Comparison of ENCODE assay signal across 8 cellular contexts in the genomic region with DNA sequence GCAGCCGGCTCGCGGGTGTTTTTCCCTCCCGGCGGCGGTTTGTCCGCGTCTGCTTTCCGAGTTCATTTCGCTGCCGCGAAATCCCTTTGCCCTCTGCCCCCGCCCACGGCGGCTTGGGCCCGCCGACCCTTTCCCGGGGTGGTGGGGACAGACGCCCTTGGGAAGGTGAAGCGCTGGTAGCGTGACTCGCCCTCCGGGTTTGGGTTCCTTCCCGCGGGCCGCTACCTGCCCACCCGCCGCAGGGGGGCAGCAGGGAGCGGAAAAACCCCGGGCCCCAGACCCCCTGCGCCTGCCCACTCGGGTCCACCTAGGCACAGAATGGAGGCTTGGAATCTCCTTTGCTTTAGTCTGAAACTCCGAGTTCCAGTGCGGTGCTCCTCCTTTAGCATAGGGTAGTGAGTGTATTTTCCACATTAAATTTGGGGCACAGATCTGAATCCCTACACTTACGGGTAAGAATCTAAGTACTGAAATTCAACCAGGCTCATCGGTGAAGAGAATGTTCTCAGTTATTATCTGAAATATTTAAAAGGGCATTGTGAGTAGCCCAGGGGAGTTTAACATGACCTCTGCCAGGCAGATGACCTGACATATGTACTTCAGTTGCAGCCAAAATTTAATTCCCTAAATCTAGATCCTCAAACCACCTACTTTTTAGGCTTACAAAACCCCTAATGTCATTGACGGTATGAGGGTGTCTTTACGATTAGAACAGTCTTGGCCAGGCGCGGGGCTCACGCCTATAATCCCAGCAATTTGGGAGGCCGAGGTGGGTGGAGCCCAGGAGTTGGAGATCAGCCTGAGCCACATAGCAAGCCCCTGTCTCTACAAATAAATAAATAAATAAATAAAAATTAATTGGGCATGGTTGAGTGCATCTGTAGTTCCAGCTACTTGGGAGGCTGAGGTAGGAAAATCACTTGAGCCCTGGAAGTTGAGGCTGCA. TPM values are rescaled to one million over a fixed set of nuclear protein-coding genes. Genes with fewer than 3 reads are reported as not detected.
DNase-seq lines count a peak whose midpoint lies in the region; ATAC-seq and TF ChIP-seq lines count a peak whose summit lies in the region.

No MANE protein-coding gene starts in this region.

- H3K36me3 Mint-ChIP-seq in activated naive CD4-positive, alpha-beta T cell treated with anti-CD3 and anti-CD28 coated beads, Interleukin-2, amount 50 U/mL, for 24 hours = peaks cover 23% of the 10 kb centered on the region

- peak; percentile 72 for DNase-seq in DND-41
- DNase-seq in IMR-90 = peak; percentile 19
- no peak for DNase-seq in SK-N-MC (ENCODE audit: low read depth, low spot score)
- peak; percentile 67 for DNase-seq in left ventricle myocardium superior
- DNase-seq in retina = peak; percentile 80
- DNase-seq in NCI-H128 (lab: John Stamatoyannopoulos, UW; ENCODE audit: unreplicated experiment) = no peak

- peaks cover 33% of the 10 kb centered on the region for H3K79me2 ChIP-seq in DND-41 (ENCODE audit: insufficient read depth, low read length)

- peak overlapping the region; percentile 94 for H2AK5ac ChIP-seq in IMR-90 (ENCODE audit: low read depth, low read length)

- no peak overlapping the region for H2BK20ac ChIP-seq in IMR-90 (ENCODE audit: low read depth, low read length)

- TF ChIP-seq POLR2A in IMR-90 (IDR thresholded peaks at IDR 0.05; ENCODE audit: low read depth, low read length) = no peak

- BruUV-seq in IMR-90 (replicated peaks; lab: Mats Ljungman, UMichigan) = TSS peak; percentile 43

- peaks cover 24% of the 10 kb centered on the region; the same call in 1 of the 2 replicates for H4K20me1 ChIP-seq in DND-41 (ENCODE audit: insufficient read depth, low read length)
- peaks cover 19% of the 10 kb centered on the region for H4K20me1 ChIP-seq in IMR-90 (ENCODE audit: insufficient read depth, low read length)

- peak overlapping the region; percentile 87 for H3K27ac ChIP-seq in DND-41 (ENCODE audit: low read length)
- H3K27ac ChIP-seq in IMR-90 (ENCODE audit: insufficient read depth, low read length) = peak overlapping the region; percentile 87
- H3K27ac ChIP-seq in SK-N-MC = peak overlapping the region; percentile 75

- no peaks in the 10 kb centered on the region for H3K27me3 Mint-ChIP-seq in activated naive CD4-positive, alpha-beta T cell treated with anti-CD3 and anti-CD28 coated beads, Interleukin-2, amount 50 U/mL, for 24 hours

- dilution Hi-C loops in IMR-90 (cut with HindIII; ENCODE audit: low sequenced_read_pairs, unreplicated experiment) = no loop called here

- H3K4me2 ChIP-seq in DND-41 (ENCODE audit: insufficient read depth, low read length) = peak overlapping the region; percentile 89
- H3K4me2 ChIP-seq in IMR-90 (ENCODE audit: low read depth, low read length) = peak overlapping the region; percentile 92

- peak; percentile 81 for TF ChIP-seq CTCF in DND-41 (IDR thresholded peaks at IDR 0.05; ENCODE audit: borderline replicate concordance, extremely low read depth, low read length, poor library complexity, severe bottlenecking)
- peak; percentile 68 for TF ChIP-seq CTCF in IMR-90 (conservative IDR thresholded peaks at IDR 0.05; ENCODE audit: low read depth, low read length)

- H3K27me3 ChIP-seq in DND-41 (ENCODE audit: insufficient read depth, low read length, poor library complexity) (no peaks in the 10 kb centered on the region), IMR-90 (ENCODE audit: control insufficient read depth, insufficient read depth, low read length) (no peaks in the 10 kb centered on the region)

- peaks cover 27 to 47% of the 10 kb centered on the region in 2 experiments for H3K79me1 ChIP-seq in IMR-90 (ENCODE audit: low read depth in 1 of 2, low read length in 2 of 2)

- H3K4me1 Mint-ChIP-seq in activated naive CD4-positive, alpha-beta T cell treated with anti-CD3 and anti-CD28 coated beads, Interleukin-2, amount 50 U/mL, for 24 hours = peaks cover 40% of the 10 kb centered on the region

- H3K14ac ChIP-seq in IMR-90 (replicated peaks; ENCODE audit: low read depth, low read length) = peak overlapping the region; percentile 99

- H3K36me3 ChIP-seq in DND-41 (ENCODE audit: insufficient read depth, low read length) (peaks cover 53% of the 10 kb centered on the region), IMR-90 (ENCODE audit: control insufficient read depth, insufficient read depth, low read length) (peaks cover 33% of the 10 kb centered on the region), SK-N-MC (ENCODE audit: insufficient read depth, low read length) (peaks cover 54% of the 10 kb centered on the region)

- in situ Hi-C loops in IMR-90 (cut with MboI; ENCODE audit: low sequenced_read_pairs) = no loop called here

- no peak overlapping the region for H4K5ac ChIP-seq in IMR-90 (ENCODE audit: low read depth, low read length)

- peak overlapping the region; percentile 93 for H3K27ac Mint-ChIP-seq in activated naive CD4-positive, alpha-beta T cell treated with anti-CD3 and anti-CD28 coated beads, Interleukin-2, amount 50 U/mL, for 24 hours

- H2AFZ ChIP-seq in DND-41 (ENCODE audit: low read depth, low read length) (peak overlapping the region; percentile 97), IMR-90 (replicated peaks; ENCODE audit: low read length, poor library complexity) (peak overlapping the region; percentile 99)

- peaks cover 30% of the 10 kb centered on the region for H3K4me1 ChIP-seq in DND-41 (ENCODE audit: insufficient read depth, low read length)
- H3K4me1 ChIP-seq in IMR-90 (ENCODE audit: control insufficient read depth, insufficient read depth, low read length) = peaks cover 8% of the 10 kb centered on the region; the same call in 1 of the 2 replicates

- peak; percentile 70 for ATAC-seq in DND-41 (ENCODE audit: insufficient read depth, low read depth)
- ATAC-seq in GM21529 (IDR thresholded peaks at IDR 0.05; ENCODE audit: unreplicated experiment) = peak; percentile 59
- peak; percentile 43 for ATAC-seq in IMR-90 (ENCODE audit: low read depth)
- ATAC-seq in left ventricle myocardium superior = peak; percentile 51

- H3K9ac ChIP-seq in DND-41 (ENCODE audit: low read depth, low read length) (peak overlapping the region; percentile 96), IMR-90 (ENCODE audit: low read depth, low read length) (peak overlapping the region; percentile 88), SK-N-MC (ENCODE audit: insufficient read length) (peak overlapping the region; percentile 95)

- H4K91ac ChIP-seq in IMR-90 (ENCODE audit: insufficient read depth, low read depth, low read length) = peak overlapping the region; percentile 90

- H3K9me1 ChIP-seq in IMR-90 (ENCODE audit: insufficient read depth, low read length) = peaks cover 13% of the 10 kb centered on the region; the same call in 1 of the 2 replicates

- CTCF ChIA-PET in IMR-90 (lab: Yijun Ruan, JAX) = no interaction called here

- no peaks in the 10 kb centered on the region for H3K9me3 Mint-ChIP-seq in activated naive CD4-positive, alpha-beta T cell treated with anti-CD3 and anti-CD28 coated beads, Interleukin-2, amount 50 U/mL, for 24 hours

- TF ChIP-seq RAD21 in IMR-90 (IDR thresholded peaks at IDR 0.05; ENCODE audit: low read length) = peak; percentile 41

- POLR2A ChIA-PET in IMR-90 (lab: Charles Lee; ENCODE audit: unreplicated experiment) = no interaction called here

- H2BK120ac ChIP-seq in IMR-90 (ENCODE audit: low read depth, low read length) = peak overlapping the region; percentile 19; the same call in 1 of the 2 replicates

- peak overlapping the region; percentile 94 for H3K4me3 Mint-ChIP-seq in activated naive CD4-positive, alpha-beta T cell treated with anti-CD3 and anti-CD28 coated beads, Interleukin-2, amount 50 U/mL, for 24 hours

- H3K4ac ChIP-seq in IMR-90 (ENCODE audit: low read depth, low read length) = peak overlapping the region; percentile 97

- peak overlapping the region; percentile 82; the same call in 1 of the 2 replicates for H3K56ac ChIP-seq in IMR-90 (ENCODE audit: extremely low read depth, insufficient read depth, low read length)

- 1% methylated on average over 14 of the region's 42 CpGs; no CpG with 5 or more reads in 1 of the 2 experiments for WGBS in IMR-90 (ENCODE audit: extremely low coverage in 2 of 2, insufficient read length in 1 of 2), 2 experiments

- H3K4me3 ChIP-seq in DND-41 (ENCODE audit: low read depth in 1 of 2, low read length in 2 of 2) = peak overlapping the region; percentile 82 to 96
- H3K4me3 ChIP-seq in IMR-90 (ENCODE audit: insufficient read depth, low read depth, low read length) = peak overlapping the region; percentile 87
- H3K4me3 ChIP-seq in SK-N-MC = peak overlapping the region; percentile 96

- H3K18ac ChIP-seq in IMR-90 (ENCODE audit: low read depth, low read length) = no peak overlapping the region

- H2BK15ac ChIP-seq in IMR-90 (ENCODE audit: low read depth, low read length) = no peak overlapping the region; the same call in 2 of the 3 replicates

- intact Hi-C loops in IMR-90 (cut with micrococcal nuclease) = loop anchor here (2.0 to 5.0 kb wide), 2 partner anchors 94 to 370 kb away; a partner anchor contains a TSS
- intact Hi-C loops in left ventricle myocardium superior (cut with micrococcal nuclease) = no loop called here

- peak overlapping the region; percentile 71 for H2BK5ac ChIP-seq in IMR-90 (ENCODE audit: low read depth, low read length, poor library complexity, severe bottlenecking)

- peak overlapping the region; percentile 99 for H2AK9ac ChIP-seq in IMR-90 (replicated peaks; ENCODE audit: low read depth, low read length, poor library complexity)

- peak overlapping the region; percentile 97 for H3K23ac ChIP-seq in IMR-90 (ENCODE audit: low read depth, low read length)

- H4K8ac ChIP-seq in IMR-90 (ENCODE audit: low read depth in 2 of 2, low read length in 2 of 2) = peak overlapping the region; percentile 95 to 97

- H3K9me3 ChIP-seq in DND-41 (ENCODE audit: insufficient read depth, low read length, severe bottlenecking) (no peaks in the 10 kb centered on the region), IMR-90 (ENCODE audit: control insufficient read depth, insufficient read depth, low read length) (no peaks in the 10 kb centered on the region), SK-N-MC (ENCODE audit: low read depth, low read length) (no peaks in the 10 kb centered on the region)

TF ChIP-seq in IMR-90, 13 proteins besides CTCF, POLR2A, EP300 and RAD21 (continues in another document):
- TF ChIP-seq BHLHE40 (IDR thresholded peaks at IDR 0.05; ENCODE audit: low read depth, low read length) = no peak

RNA-seq across cellular contexts. Expression of a gene that starts 1.0 kb away (rescaled TPM):
- 824 and 863 TPM in 2 replicates for total RNA-seq in IMR-90 (2012; rRNA removed)
- polyA plus RNA-seq in IMR-90 (2012; rRNA removed) = 912 and 1,059 TPM in 2 replicates
- polyA plus RNA-seq in IMR-90 (2012; cell fraction: cytosol; rRNA removed) = 1,086 and 1,531 TPM in 2 replicates
- 335 and 521 TPM in 2 replicates for polyA plus RNA-seq in IMR-90 (2012; cell fraction: nucleus; rRNA removed; ENCODE audit: low replicate concordance)
- total RNA-seq in left ventricle myocardium superior = 248 TPM

RNA-seq across cellular contexts. Expression of a gene that starts 13.9 kb away (rescaled TPM):
- total RNA-seq in IMR-90 (2012; rRNA removed) = 261 and 312 TPM in 2 replicates
- 311 and 365 TPM in 2 replicates for polyA plus RNA-seq in IMR-90 (2012; rRNA removed)
- 294 and 458 TPM in 2 replicates for polyA plus RNA-seq in IMR-90 (2012; cell fraction: cytosol; rRNA removed)
- 76.8 and 195 TPM in 2 replicates for polyA plus RNA-seq in IMR-90 (2012; cell fraction: nucleus; rRNA removed; ENCODE audit: low replicate concordance)
- total RNA-seq in left ventricle myocardium superior = 20.3 TPM

RNA-seq across cellular contexts. Expression of a gene that starts 46.6 kb away (rescaled TPM):
- 75.5 and 93.9 TPM in 2 replicates for total RNA-seq in IMR-90 (2012; rRNA removed)
- polyA plus RNA-seq in IMR-90 (2012; rRNA removed) = 20.6 and 26.7 TPM in 2 replicates
- polyA plus RNA-seq in IMR-90 (2012; cell fraction: cytosol; rRNA removed) = 4.7 and 6.2 TPM in 2 replicates
- 14.2 and 68.3 TPM in 2 replicates for polyA plus RNA-seq in IMR-90 (2012; cell fraction: nucleus; rRNA removed; ENCODE audit: low replicate concordance)
- total RNA-seq in left ventricle myocardium superior = 42.8 TPM

Comparison
In these comparisons a context has a peak if more than half of its experiments do, and no peak if none do; other contexts are left out.
1. DNase-seq: peak in DND-41 (single experiment), IMR-90 (single experiment), left ventricle myocardium superior (single experiment) and retina (single experiment); none in SK-N-MC (single experiment) and NCI-H128 (single experiment).
2. RNA of a gene that starts 13.9 kb away (total RNA-seq): 261 to 312 TPM in IMR-90; 20.3 TPM in left ventricle myocardium superior (single experiment); every median in the first group is over 10 times any median in the second.
3. Peak in every context shown above with its lines, with median percentiles within 50 percentile points of each other: ATAC-seq, H3K27ac ChIP-seq, H3K4me3 ChIP-seq and H3K9ac ChIP-seq.